In genomic region chr6:38033442-38033982, GRCh38 we compare ENCODE assay signal across 15 cellular contexts.
DNase-seq lines count a peak whose midpoint lies in the region; ATAC-seq and TF ChIP-seq lines count a peak whose summit lies in the region.
"Had no signal": no experiment of that assay in that cellular context is flagged by ENCODE, and none has a peak within 500 bp of the region (broad histone marks: within the 10 kb centered on the region; RNA-seq: fewer than 3 reads in every experiment).

No MANE protein-coding gene starts in this region.

- TF ChIP-seq CTCF in neural progenitor cell (IDR thresholded peaks at IDR 0.05) (no peak), ascending aorta (IDR thresholded peaks at IDR 0.05) (no peak)

- H3K9me3 ChIP-seq in SK-N-MC (ENCODE audit: low read depth, low read length) (no peaks in the 10 kb centered on the region; the same call in 1 of the 2 replicates), neural progenitor cell (ENCODE audit: low read depth) (no peaks in the 10 kb centered on the region), ascending aorta (no peaks in the 10 kb centered on the region)
- H3K9me3 ChIP-seq: HAP-1 had no signal

- no peak overlapping the region for H3K4me3 Mint-ChIP-seq in neural progenitor cell
- H3K4me3 Mint-ChIP-seq: IgD-negative memory B cell had no signal

- peak; percentile 38 for DNase-seq in NCI-H1105 treated with DMSO at 0.1 percent for 48 hours (lab: John Stamatoyannopoulos, UW)
- DNase-seq in NCI-H1105 (lab: John Stamatoyannopoulos, UW) = no peak
- peak; percentile 90 for DNase-seq in NCI-H1417 treated with DMSO at 0.1 percent for 48 hours (lab: John Stamatoyannopoulos, UW)
- no peak for DNase-seq in SK-N-MC (ENCODE audit: low read depth, low spot score)
- DNase-seq in neural progenitor cell (ENCODE audit: low spot score) = no peak
- no peak for DNase-seq in HuH-7.5 (ENCODE audit: low spot score)
- no peak for DNase-seq in ascending aorta (ENCODE audit: low spot score in 2 of 2)
- DNase-seq: NCI-H1694; NCI-H510A treated with DMSO at 0.1 percent for 48 hours; NK-92 treated with Interleukin-12 subunit alpha and Interleukin-12 subunit beta, amount 100 ng/mL, for 24 hours had no signal

- H3K4me2 ChIP-seq in neural progenitor cell = peak overlapping the region; percentile 7
- H3K4me2 ChIP-seq: BLaER1 treated with 17β-estradiol and CSF1 and Interleukin-3, amounts not matched to agents 10 nM and 100 nM had no signal

- H3K4me3 ChIP-seq in SK-N-MC (no peak overlapping the region), neural progenitor cell (no peak overlapping the region), ascending aorta (no peak overlapping the region)
- H3K4me3 ChIP-seq: BLaER1 treated with 17β-estradiol and CSF1 and Interleukin-3, amounts not matched to agents 10 nM and 100 nM; HAP-1 had no signal

- H3K4me1 ChIP-seq in neural progenitor cell (peaks cover 48% of the 10 kb centered on the region), ascending aorta (no peaks in the 10 kb centered on the region)

- H3K36me3 Mint-ChIP-seq in neural progenitor cell = peaks cover 5% of the 10 kb centered on the region

- peaks cover 2% of the 10 kb centered on the region for H3K9me3 Mint-ChIP-seq in neural progenitor cell
- H3K9me3 Mint-ChIP-seq: IgD-negative memory B cell had no signal

- H3K27ac ChIP-seq in SK-N-MC = peak overlapping the region; percentile 36
- H3K27ac ChIP-seq in neural progenitor cell = peak overlapping the region; percentile 33
- no peak overlapping the region for H3K27ac ChIP-seq in ascending aorta
- H3K27ac ChIP-seq: 22Rv1; BLaER1 treated with 17β-estradiol and CSF1 and Interleukin-3, amounts not matched to agents 10 nM and 100 nM had no signal

- no peaks in the 10 kb centered on the region for H3K27me3 Mint-ChIP-seq in neural progenitor cell (ENCODE audit: insufficient read depth, low read depth)
- H3K27me3 Mint-ChIP-seq: IgD-negative memory B cell had no signal

- H4K20me1 ChIP-seq in neural progenitor cell (ENCODE audit: low read depth) = peaks cover 32% of the 10 kb centered on the region

- no peak for ATAC-seq in HG02571 (IDR thresholded peaks at IDR 0.05; ENCODE audit: unreplicated experiment)

- H3K36me3 ChIP-seq in SK-N-MC (ENCODE audit: insufficient read depth, low read length) (peaks cover 11% of the 10 kb centered on the region), neural progenitor cell (no peaks in the 10 kb centered on the region), ascending aorta (no peaks in the 10 kb centered on the region)
- H3K36me3 ChIP-seq: HAP-1 had no signal

- H3K27me3 ChIP-seq in neural progenitor cell (no peaks in the 10 kb centered on the region), ascending aorta (no peaks in the 10 kb centered on the region)
- H3K27me3 ChIP-seq: BLaER1 treated with 17β-estradiol and CSF1 and Interleukin-3, amounts not matched to agents 10 nM and 100 nM had no signal

- H3K9ac ChIP-seq in SK-N-MC (ENCODE audit: insufficient read length) = no peak overlapping the region
- H3K9ac ChIP-seq in neural progenitor cell = no peak overlapping the region
- H3K9ac ChIP-seq: BLaER1 treated with 17β-estradiol and CSF1 and Interleukin-3, amounts not matched to agents 10 nM and 100 nM had no signal

- no peak overlapping the region for H2AFZ ChIP-seq in neural progenitor cell (replicated peaks)

- no peak overlapping the region for H3K27ac Mint-ChIP-seq in neural progenitor cell
- H3K27ac Mint-ChIP-seq: IgD-negative memory B cell had no signal

- intact Hi-C loops in ascending aorta (cut with DNase I) = loop anchor here (10.0 kb wide), 1 partner anchor 461 kb away; no protein-coding TSS in a partner anchor

- H3F3A ChIP-seq in neural progenitor cell (ENCODE audit: low read depth) = peaks cover 22% of the 10 kb centered on the region

- peaks cover 21% of the 10 kb centered on the region for H3K4me1 Mint-ChIP-seq in neural progenitor cell

- peaks cover 79% of the 10 kb centered on the region for H3K79me2 ChIP-seq in neural progenitor cell (ENCODE audit: low read depth)

Comparison
In these comparisons a context has a peak if more than half of its experiments do, and no peak if none do; other contexts are left out.
1. DNase-seq: peak in NCI-H1105 treated with DMSO at 0.1 percent for 48 hours (single experiment) and NCI-H1417 treated with DMSO at 0.1 percent for 48 hours (single experiment); none in NCI-H1105 (single experiment), SK-N-MC (single experiment), neural progenitor cell (single experiment), HuH-7.5 (single experiment) and ascending aorta (0 of 2).
2. H3K27ac ChIP-seq: peak in SK-N-MC (single experiment) and neural progenitor cell (single experiment); none in ascending aorta (0 of 2).